Comparison of ENCODE assay signal across 9 cellular contexts in the genomic region with DNA sequence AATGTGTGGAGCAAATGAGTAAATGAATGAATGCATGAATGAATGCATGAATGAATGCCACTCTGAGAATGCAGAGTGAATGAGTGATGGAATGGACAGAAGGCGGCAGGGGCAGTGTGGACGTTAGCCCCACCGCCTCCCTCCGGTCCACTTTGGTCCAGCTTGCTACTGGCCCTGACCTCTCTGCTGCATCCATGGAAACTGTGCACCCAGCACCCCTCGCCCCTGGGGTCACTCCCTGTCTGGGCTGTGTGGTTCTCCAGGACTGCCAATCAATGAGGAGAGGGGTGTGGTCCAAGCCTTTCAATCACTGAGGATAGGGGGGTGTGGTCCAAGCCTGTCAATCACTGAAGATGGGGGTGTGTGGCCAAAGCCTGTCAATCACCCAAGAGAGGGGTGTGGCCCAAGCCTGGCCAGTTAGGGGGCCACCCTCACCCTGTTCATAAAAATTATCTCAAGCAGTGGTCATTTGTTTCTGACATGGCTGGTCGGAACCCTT. TPM values are rescaled to one million over a fixed set of nuclear protein-coding genes. Genes with fewer than 3 reads are reported as not detected.
DNase-seq lines count a peak whose midpoint lies in the region; ATAC-seq and TF ChIP-seq lines count a peak whose summit lies in the region.
"Had no signal": no experiment of that assay in that cellular context is flagged by ENCODE, and none has a peak within 500 bp of the region (broad histone marks: within the 10 kb centered on the region; RNA-seq: fewer than 3 reads in every experiment).

No MANE protein-coding gene starts in this region.

- peak; percentile 72 for ATAC-seq in GM21528 (IDR thresholded peaks at IDR 0.05; ENCODE audit: low FRiP score, unreplicated experiment)
- ATAC-seq in HG03571 (IDR thresholded peaks at IDR 0.05; ENCODE audit: unreplicated experiment), result peak; percentile 53
- ATAC-seq in omental fat pad (ENCODE audit: low FRiP score), result no peak

- peaks cover 17 to 20% of the 10 kb centered on the region in 2 experiments for H3K4me1 ChIP-seq in neutrophil (ENCODE audit: control insufficient read depth in 1 of 2, insufficient read depth in 1 of 2, low read depth in 1 of 2, low read length in 1 of 2)

- peak overlapping the region; percentile 64 for H3K27ac ChIP-seq in neutrophil
- H3K27ac ChIP-seq: SK-N-MC had no signal

- in situ Hi-C loops in GM13976 (cut with MboI; ENCODE audit: low sequenced_read_pairs, unreplicated experiment), result no loop called here

- no peaks in the 10 kb centered on the region for H3K27me3 ChIP-seq in neutrophil

- peaks cover 17% of the 10 kb centered on the region for H3K36me3 ChIP-seq in neutrophil

- TF ChIP-seq CTCF in GM13976 (IDR thresholded peaks at IDR 0.05; ENCODE audit: borderline replicate concordance, control extremely low read depth, extremely low read depth, insufficient read depth, missing control alignments), result no peak
- TF ChIP-seq CTCF in neutrophil (IDR thresholded peaks at IDR 0.05), result no peak
- no peak for TF ChIP-seq CTCF in omental fat pad (IDR thresholded peaks at IDR 0.05)

- H3K9me3 ChIP-seq in neutrophil, result no peaks in the 10 kb centered on the region

- DNase-seq in GM13976 (ENCODE audit: low spot score), result peak; percentile 89
- DNase-seq in activated effector memory CD4-positive, alpha-beta T cell treated with anti-CD3 and anti-CD28 coated beads, Interleukin-2, amount 50 U/mL, for 16 hours, result peak; percentile 80
- no peak for DNase-seq in omental fat pad (ENCODE audit: low spot score)
- DNase-seq in NCI-H2107 (lab: John Stamatoyannopoulos, UW), result no peak
- no peak for DNase-seq in NCI-H226

- no peak overlapping the region for H3K4me3 ChIP-seq in neutrophil (ENCODE audit: low read depth in 1 of 2, low read length in 1 of 2)
- H3K4me3 ChIP-seq: SK-N-MC had no signal

RNA-seq across cellular contexts. Expression of gene ASMTL, which starts 39.2 kb away (rescaled TPM):
- 10 to 100 TPM; 17.9 to 27.3 (median 21.8) TPM for total RNA-seq in omental fat pad

RNA-seq across cellular contexts. Expression of gene P2RY8, which starts 45.1 kb away (rescaled TPM):
- total RNA-seq in omental fat pad, result 1 to 10 TPM; 1.7 to 5.5 (median 2.9) TPM

Comparison
In these comparisons a context has a peak if more than half of its experiments do, and no peak if none do; other contexts are left out.
1. DNase-seq: peak in GM13976 (single experiment) and activated effector memory CD4-positive, alpha-beta T cell treated with anti-CD3 and anti-CD28 coated beads, Interleukin-2, amount 50 U/mL, for 16 hours (single experiment); none in omental fat pad (single experiment), NCI-H2107 (single experiment) and NCI-H226 (single experiment).